Comparison of ENCODE assay signal across 25 cellular contexts in the genomic region with DNA sequence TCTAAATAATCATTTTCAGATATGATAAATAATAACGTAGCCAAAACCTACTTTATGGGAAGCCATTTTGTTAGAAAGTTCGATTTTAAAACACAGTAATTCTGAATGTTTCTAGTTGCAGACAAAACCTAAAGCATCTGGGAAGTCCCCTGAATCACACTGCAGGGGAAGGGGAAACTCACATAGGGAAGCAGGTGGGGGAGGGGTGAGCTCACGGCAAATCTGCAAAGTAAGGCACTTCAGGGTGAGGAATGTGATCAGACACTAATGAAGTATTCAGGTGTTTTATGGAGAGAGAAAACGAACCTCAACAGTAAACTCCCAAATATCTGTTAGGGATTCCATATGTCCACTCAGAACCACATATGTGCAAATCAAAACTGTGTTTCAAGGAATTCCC.
DNase-seq lines count a peak whose midpoint lies in the region; ATAC-seq and TF ChIP-seq lines count a peak whose summit lies in the region.
"Had no signal": no experiment of that assay in that cellular context is flagged by ENCODE, and none has a peak within 500 bp of the region (broad histone marks: within the 10 kb centered on the region; RNA-seq: fewer than 3 reads in every experiment).

No MANE protein-coding gene starts in this region.

- H3K4me3 Mint-ChIP-seq in endothelial cell (ENCODE audit: unreplicated experiment): no peak overlapping the region
- no peak overlapping the region for H3K4me3 Mint-ChIP-seq in memory B cell
- H3K4me3 Mint-ChIP-seq: CD4-positive, CD25-positive, alpha-beta regulatory T cell; HFFc6; IgD-negative memory B cell had no signal

- intact Hi-C loops in tibial artery (cut with DNase I; ENCODE audit: low total_unique reads) (no loop called here), left ventricle myocardium inferior (cut with micrococcal nuclease) (no loop called here)

- peak; percentile 32 for ATAC-seq in memory B cell (ENCODE audit: low read depth)
- ATAC-seq: PC-3, Right ventricle myocardium inferior had no signal

- H3K4me1 Mint-ChIP-seq in endothelial cell (ENCODE audit: unreplicated experiment) (no peaks in the 10 kb centered on the region), memory B cell (no peaks in the 10 kb centered on the region)
- H3K4me1 Mint-ChIP-seq: CD4-positive, CD25-positive, alpha-beta regulatory T cell had no signal

- H3K9me3 ChIP-seq in tibial artery (no peaks in the 10 kb centered on the region), left ventricle myocardium inferior (replicated peaks) (no peaks in the 10 kb centered on the region)
- H3K9me3 ChIP-seq: HAP-1, SJSA1 had no signal

- H3K27ac ChIP-seq in KMS-11: peak overlapping the region; percentile 75
- H3K27ac ChIP-seq in tibial artery: no peak overlapping the region
- H3K27ac ChIP-seq in left ventricle myocardium inferior (replicated peaks): no peak overlapping the region
- H3K27ac ChIP-seq: HL-60, SJSA1 had no signal

- H3K4me1 ChIP-seq in KMS-11 (ENCODE audit: low read depth, poor library complexity, severe bottlenecking) (peaks cover 57% of the 10 kb centered on the region), tibial artery (peaks cover 0 to 13% (median 0%) of the 10 kb centered on the region in 4 donors), left ventricle myocardium inferior (peaks cover 35% of the 10 kb centered on the region)
- H3K4me1 ChIP-seq: HAP-1, SJSA1 had no signal

- H3K9me3 Mint-ChIP-seq in endothelial cell (ENCODE audit: unreplicated experiment) (no peaks in the 10 kb centered on the region), memory B cell (no peaks in the 10 kb centered on the region)
- H3K9me3 Mint-ChIP-seq: HFFc6, IgD-negative memory B cell had no signal

- DNase-seq in GM12865 (ENCODE audit: low read depth) (peak; percentile 29), endothelial cell (ENCODE audit: low spot score) (peak; percentile 24), memory B cell (ENCODE audit: low spot score in 2 of 2) (no peak), dermis blood vessel endothelial cell (no peak), tibial artery (no peak), left ventricle myocardium inferior (no peak), SIG-M5 (lab: John Stamatoyannopoulos, UW) (no peak)
- DNase-seq: 8988T; CD4-positive, CD25-positive, alpha-beta regulatory T cell; DMS53; HFFc6; NCI-H1048; NCI-H1417; NCI-H1694; NCI-H2081; NCI-H2171; NCI-H226; NCI-H510A; PC-3 had no signal

- TF ChIP-seq CTCF in GM12865 (IDR thresholded peaks at IDR 0.05; ENCODE audit: insufficient read depth, low read depth, low read length, missing control alignments): no peak
- TF ChIP-seq CTCF in KMS-11 (conservative IDR thresholded peaks at IDR 0.05; ENCODE audit: low read depth, low read length): no peak
- no peak for TF ChIP-seq CTCF in endothelial cell (IDR thresholded peaks at IDR 0.05; ENCODE audit: unreplicated experiment)
- no peak for TF ChIP-seq CTCF in tibial artery (IDR thresholded peaks at IDR 0.05)
- no peak for TF ChIP-seq CTCF in left ventricle myocardium inferior (IDR thresholded peaks at IDR 0.05; ENCODE audit: borderline replicate concordance)

- H3K4me2 ChIP-seq in KMS-11: peak overlapping the region; percentile 96

- no peaks in the 10 kb centered on the region for H3K79me2 ChIP-seq in KMS-11 (ENCODE audit: insufficient read depth, low read depth)

- H3K36me3 ChIP-seq in KMS-11 (ENCODE audit: insufficient read depth) (no peaks in the 10 kb centered on the region), tibial artery (no peaks in the 10 kb centered on the region), left ventricle myocardium inferior (no peaks in the 10 kb centered on the region)
- H3K36me3 ChIP-seq: HAP-1, SJSA1 had no signal

- H3K27me3 ChIP-seq in KMS-11 (ENCODE audit: insufficient read depth, low read depth) (no peaks in the 10 kb centered on the region), tibial artery (no peaks in the 10 kb centered on the region), left ventricle myocardium inferior (ENCODE audit: low read depth) (no peaks in the 10 kb centered on the region)

- H3K27me3 Mint-ChIP-seq in endothelial cell (ENCODE audit: unreplicated experiment) (no peaks in the 10 kb centered on the region), memory B cell (peaks cover 2% of the 10 kb centered on the region)
- H3K27me3 Mint-ChIP-seq: IgD-negative memory B cell had no signal

- no peaks in the 10 kb centered on the region for H4K20me1 ChIP-seq in KMS-11 (ENCODE audit: insufficient read depth)

- H3K27ac Mint-ChIP-seq in endothelial cell (ENCODE audit: unreplicated experiment): no peak overlapping the region
- H3K27ac Mint-ChIP-seq in memory B cell: no peak overlapping the region
- H3K27ac Mint-ChIP-seq: CD4-positive, CD25-positive, alpha-beta regulatory T cell; HFFc6; IgD-negative memory B cell had no signal

- peak overlapping the region; percentile 8; the same call in 1 of the 2 replicates for H2AFZ ChIP-seq in KMS-11 (ENCODE audit: low read depth)

- H3K4me3 ChIP-seq in GM12865 (ENCODE audit: low read depth, low read length) (no peak overlapping the region), KMS-11 (IDR thresholded peaks at IDR 0.05; ENCODE audit: insufficient read depth, low read depth, low read length) (no peak overlapping the region), tibial artery (no peak overlapping the region), left ventricle myocardium inferior (no peak overlapping the region)
- H3K4me3 ChIP-seq: HAP-1, SJSA1 had no signal

- H3K9ac ChIP-seq in KMS-11: peak overlapping the region; percentile 12; the same call in 1 of the 2 replicates

- H3K36me3 Mint-ChIP-seq in endothelial cell (ENCODE audit: low read depth, unreplicated experiment): no peaks in the 10 kb centered on the region
- H3K36me3 Mint-ChIP-seq in memory B cell: no peaks in the 10 kb centered on the region
- H3K36me3 Mint-ChIP-seq: CD4-positive, CD25-positive, alpha-beta regulatory T cell had no signal

Comparison
In these comparisons a context has a peak if more than half of its experiments do, and no peak if none do; other contexts are left out.
1. DNase-seq: peak in GM12865 (single experiment) and endothelial cell (single experiment); none in memory B cell (0 of 2), dermis blood vessel endothelial cell (single experiment), tibial artery (0 of 2), left ventricle myocardium inferior (single experiment) and SIG-M5 (single experiment).